In genomic region chr5:163914911-163915310, GRCh38 we compare ENCODE assay signal across 8 cellular contexts.
DNase-seq lines count a peak whose midpoint lies in the region; ATAC-seq and TF ChIP-seq lines count a peak whose summit lies in the region.

No MANE protein-coding gene starts in this region.

- no peak overlapping the region for H2AFZ ChIP-seq in Loucy (ENCODE audit: low read length)

- CTCF ChIA-PET in activated naive CD4-positive, alpha-beta T cell treated with anti-CD3 and anti-CD28 coated beads, Interleukin-2, amount 10 ng/mL, durations not matched to agents 7 days and 5 days (lab: Charles Lee) = no interaction called here

- no peaks in the 10 kb centered on the region for H3K27me3 Mint-ChIP-seq in activated naive CD4-positive, alpha-beta T cell treated with anti-CD3 and anti-CD28 coated beads, Interleukin-2, amount 10 ng/mL, durations not matched to agents 7 days and 5 days

- peak overlapping the region; percentile 88 for H3K4me2 ChIP-seq in Loucy (ENCODE audit: low read depth, low read length, poor library complexity, severe bottlenecking)

- no peaks in the 10 kb centered on the region for H4K20me1 ChIP-seq in Loucy (ENCODE audit: insufficient read depth, low read length, poor library complexity, severe bottlenecking)

- H3K4me3 ChIP-seq in Loucy (ENCODE audit: low read length, poor library complexity, severe bottlenecking) (peak overlapping the region; percentile 72), left ventricle myocardium inferior (no peak overlapping the region), breast epithelium (no peak overlapping the region)

- H3K9me2 ChIP-seq in Loucy (replicated peaks; ENCODE audit: low read depth, low read length) = no peaks in the 10 kb centered on the region

- H3K9me3 Mint-ChIP-seq in activated naive CD4-positive, alpha-beta T cell treated with anti-CD3 and anti-CD28 coated beads, Interleukin-2, amount 10 ng/mL, durations not matched to agents 7 days and 5 days = peaks cover 8% of the 10 kb centered on the region

- no peaks in the 10 kb centered on the region for H3K27me3 ChIP-seq in Loucy (ENCODE audit: insufficient read depth, low read length, poor library complexity, severe bottlenecking)
- H3K27me3 ChIP-seq in left ventricle myocardium inferior (ENCODE audit: low read depth) = no peaks in the 10 kb centered on the region
- H3K27me3 ChIP-seq in breast epithelium = no peaks in the 10 kb centered on the region

- H3K27ac ChIP-seq in left ventricle myocardium inferior (replicated peaks) (no peak overlapping the region), breast epithelium (no peak overlapping the region)

- H3K4me1 ChIP-seq in Loucy (ENCODE audit: insufficient read depth, low read length, poor library complexity, severe bottlenecking) (peaks cover 42% of the 10 kb centered on the region), left ventricle myocardium inferior (no peaks in the 10 kb centered on the region), breast epithelium (no peaks in the 10 kb centered on the region)

- H3K9ac ChIP-seq in Loucy (ENCODE audit: low read depth, low read length, poor library complexity, severe bottlenecking) = peak overlapping the region; percentile 62

- H3F3A ChIP-seq in Loucy (ENCODE audit: low read depth) = peaks cover 5% of the 10 kb centered on the region

- no peaks in the 10 kb centered on the region for H3K9me3 ChIP-seq in Loucy (ENCODE audit: insufficient read depth, low read depth, low read length)
- no peaks in the 10 kb centered on the region for H3K9me3 ChIP-seq in left ventricle myocardium inferior (replicated peaks)
- peaks cover 0 to 1% of the 10 kb centered on the region in 2 donors for H3K9me3 ChIP-seq in breast epithelium

- H3K79me2 ChIP-seq in Loucy (ENCODE audit: insufficient read depth, low read length) = no peaks in the 10 kb centered on the region

- intact Hi-C loops in left ventricle myocardium inferior (cut with micrococcal nuclease) = no loop called here
- intact Hi-C loops in breast epithelium (cut with DNase I; ENCODE audit: low total_unique reads) = no loop called here

- no peak overlapping the region for H3K4me3 Mint-ChIP-seq in activated naive CD4-positive, alpha-beta T cell treated with anti-CD3 and anti-CD28 coated beads, Interleukin-2, amount 10 ng/mL, durations not matched to agents 7 days and 5 days

- no peaks in the 10 kb centered on the region for H3K4me1 Mint-ChIP-seq in activated naive CD4-positive, alpha-beta T cell treated with anti-CD3 and anti-CD28 coated beads, Interleukin-2, amount 10 ng/mL, durations not matched to agents 7 days and 5 days

- H3K27ac Mint-ChIP-seq in activated naive CD4-positive, alpha-beta T cell treated with anti-CD3 and anti-CD28 coated beads, Interleukin-2, amount 10 ng/mL, durations not matched to agents 7 days and 5 days = no peak overlapping the region

- DNase-seq in GF-D8 (lab: John Stamatoyannopoulos, UW) (peak; percentile 57), erythroblast (lab: John Stamatoyannopoulos, UW) (peak; percentile 14 to 58), HK-2 (ENCODE audit: unreplicated experiment) (no peak), left ventricle myocardium inferior (no peak), breast epithelium (ENCODE audit: low spot score in 2 of 2) (no peak)
- no peak for DNase-seq in activated naive CD4-positive, alpha-beta T cell treated with anti-CD3 and anti-CD28 coated beads, Interleukin-2, amount 10 ng/mL, durations not matched to agents 7 days and 5 days

- H3K36me3 Mint-ChIP-seq in activated naive CD4-positive, alpha-beta T cell treated with anti-CD3 and anti-CD28 coated beads, Interleukin-2, amount 10 ng/mL, durations not matched to agents 7 days and 5 days = no peaks in the 10 kb centered on the region

- TF ChIP-seq CTCF in Loucy (conservative IDR thresholded peaks at IDR 0.05; ENCODE audit: low read length) (no peak), left ventricle myocardium inferior (IDR thresholded peaks at IDR 0.05; ENCODE audit: borderline replicate concordance) (no peak), breast epithelium (IDR thresholded peaks at IDR 0.05) (no peak)

- no peak for TF ChIP-seq POLR2A in erythroblast (IDR thresholded peaks at IDR 0.05; ENCODE audit: low read length)
- TF ChIP-seq POLR2A in breast epithelium (IDR thresholded peaks at IDR 0.05) = no peak

- ATAC-seq in GM21825 (IDR thresholded peaks at IDR 0.05; ENCODE audit: unreplicated experiment) = peak; percentile 33

- no peaks in the 10 kb centered on the region for H3K36me3 ChIP-seq in Loucy (ENCODE audit: insufficient read depth, low read length)
- H3K36me3 ChIP-seq in left ventricle myocardium inferior = no peaks in the 10 kb centered on the region
- no peaks in the 10 kb centered on the region for H3K36me3 ChIP-seq in breast epithelium

Comparison
In these comparisons a context has a peak if more than half of its experiments do, and no peak if none do; other contexts are left out.
1. DNase-seq: peak in GF-D8 (single experiment) and erythroblast (2 of 2); none in HK-2 (single experiment), left ventricle myocardium inferior (single experiment), activated naive CD4-positive, alpha-beta T cell treated with anti-CD3 and anti-CD28 coated beads, Interleukin-2, amount 10 ng/mL, durations not matched to agents 7 days and 5 days (single experiment) and breast epithelium (0 of 2).